Comparison of ENCODE assay signal across 15 cellular contexts in genomic region chr1:241212624-241213023, GRCh38.
DNase-seq lines count a peak whose midpoint lies in the region; ATAC-seq and TF ChIP-seq lines count a peak whose summit lies in the region.
"Had no signal": no experiment of that assay in that cellular context is flagged by ENCODE, and none has a peak within 500 bp of the region (broad histone marks: within the 10 kb centered on the region; RNA-seq: fewer than 3 reads in every experiment).

No MANE protein-coding gene starts in this region.

- H3K36me3 ChIP-seq in RWPE2 (ENCODE audit: low read depth) = no peaks in the 10 kb centered on the region
- H3K36me3 ChIP-seq: BLaER1 treated with 17β-estradiol and CSF1 and Interleukin-3, amounts not matched to agents 10 nM and 100 nM had no signal

- in situ Hi-C loops in G401 (cut with HindIII; ENCODE audit: low sequenced_read_pairs) = no loop called here
- in situ Hi-C loops in ACHN (cut with HindIII; ENCODE audit: low pct_ligation_motif_present, low pct_unique_long_range_greater_than_20kb, low sequenced_read_pairs) = no loop called here

- TF ChIP-seq CTCF in RWPE2 (IDR thresholded peaks at IDR 0.05; ENCODE audit: poor library complexity, severe bottlenecking) (no peak), foreskin keratinocyte (conservative IDR thresholded peaks at IDR 0.05) (no peak)

- H3K27me3 ChIP-seq in RWPE2 (ENCODE audit: insufficient read depth, poor library complexity, severe bottlenecking) = peaks cover 2% of the 10 kb centered on the region
- H3K27me3 ChIP-seq in foreskin keratinocyte = no peaks in the 10 kb centered on the region
- H3K27me3 ChIP-seq: BLaER1 treated with 17β-estradiol and CSF1 and Interleukin-3, amounts not matched to agents 10 nM and 100 nM had no signal

- no peak for ATAC-seq in RWPE2 (ENCODE audit: low read depth)
- ATAC-seq in foreskin keratinocyte = peak; percentile 2
- ATAC-seq in GM19463 (IDR thresholded peaks at IDR 0.05; ENCODE audit: unreplicated experiment) = no peak
- no peak for ATAC-seq in GM18861 (IDR thresholded peaks at IDR 0.05; ENCODE audit: unreplicated experiment)

- H3K27ac ChIP-seq in RWPE2 (ENCODE audit: poor library complexity, severe bottlenecking) (peak overlapping the region; percentile 19), foreskin keratinocyte (peak overlapping the region; percentile 26)
- H3K27ac ChIP-seq: BLaER1 treated with 17β-estradiol and CSF1 and Interleukin-3, amounts not matched to agents 10 nM and 100 nM; GM23248 had no signal

- peaks cover 6% of the 10 kb centered on the region for H3K4me1 ChIP-seq in RWPE2 (ENCODE audit: insufficient read depth, poor library complexity, severe bottlenecking)
- peaks cover 6% of the 10 kb centered on the region for H3K4me1 ChIP-seq in foreskin keratinocyte
- H3K4me1 ChIP-seq: BLaER1 treated with 17β-estradiol and CSF1 and Interleukin-3, amounts not matched to agents 10 nM and 100 nM had no signal

- no peaks in the 10 kb centered on the region for H3K9me3 ChIP-seq in RWPE2 (ENCODE audit: severe bottlenecking)

- no peak overlapping the region for H3K4me3 ChIP-seq in RWPE2 (ENCODE audit: severe bottlenecking)
- H3K4me3 ChIP-seq: BLaER1 treated with 17β-estradiol and CSF1 and Interleukin-3, amounts not matched to agents 10 nM and 100 nM; GM23248 had no signal

- DNase-seq in G401 (ENCODE audit: low spot score) = peak; percentile 49
- no peak for DNase-seq in RWPE2 (ENCODE audit: low spot score)
- no peak for DNase-seq in foreskin keratinocyte
- DNase-seq in superior temporal gyrus (ENCODE audit: extremely low spot score) = peak; percentile 43
- no peak for DNase-seq in activated gamma-delta T cell (lab: John Stamatoyannopoulos, UW)
- DNase-seq in ACHN = no peak
- DNase-seq: Calu3; CD4-positive, CD25-positive, alpha-beta regulatory T cell; DMS79; GM23248; IMR-90; KBM-7 had no signal

Comparison
In these comparisons a context has a peak if more than half of its experiments do, and no peak if none do; other contexts are left out.
1. DNase-seq: peak in G401 (single experiment) and superior temporal gyrus (single experiment); none in RWPE2 (single experiment), foreskin keratinocyte (0 of 2), activated gamma-delta T cell (single experiment) and ACHN (single experiment).